20 cellular contexts compared by ENCODE assay signal in the genomic region with DNA sequence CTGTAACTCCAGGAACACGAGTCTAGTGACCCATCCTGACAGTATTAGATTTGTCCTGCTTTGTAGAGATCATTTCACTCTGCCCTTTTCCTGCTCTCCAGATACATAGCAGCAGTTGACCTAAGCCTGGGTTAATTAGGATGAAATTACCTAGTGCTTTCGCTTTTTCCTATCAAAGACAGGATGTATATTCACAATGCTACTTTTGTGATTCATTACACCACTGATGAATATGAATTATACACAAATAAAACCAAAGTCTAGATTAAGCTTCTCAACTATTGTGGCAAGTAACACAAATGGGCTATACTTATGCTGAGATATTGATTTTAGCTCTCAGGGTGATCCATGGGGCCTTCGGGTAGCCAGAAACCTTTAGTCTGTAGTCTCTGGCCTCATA. TPM values are rescaled to one million over a fixed set of nuclear protein-coding genes. Genes with fewer than 3 reads are reported as not detected.
"Had no signal": no experiment of that assay in that cellular context is flagged by ENCODE, and none has a peak within 500 bp of the region (broad histone marks: within the 10 kb centered on the region; RNA-seq: fewer than 3 reads in every experiment).

No MANE protein-coding gene starts in this region.

- H3K36me3 ChIP-seq: adrenal gland, colonic mucosa, gastrocnemius medialis, left lung, pancreas, right lobe of liver, transverse colon had no signal

- H3K36me3 Mint-ChIP-seq: natural killer cell treated with Interleukin-12 subunit alpha and Interleukin-12 subunit beta and Interleukin-15 and Interleukin-18, amount 100 ng/mL, for 72 hours had no signal

- H3K4me1 ChIP-seq: colonic mucosa, left lung, pancreas, right lobe of liver, SJSA1, transverse colon had no signal

- ATAC-seq: gastrocnemius medialis, left lung, pancreas, right lobe of liver had no signal

- DNase-seq: activated CD8-positive, alpha-beta memory T cell treated with anti-CD3 and anti-CD28 coated beads, Interleukin-2, amount 50 U/mL, for 4 hours; adrenal gland; colonic mucosa; esophagus squamous epithelium; gastrocnemius medialis; hippocampal formation; kidney glomerular epithelial cell; left lung; midbrain; pancreas; right lobe of liver; stimulated activated CD4-positive, alpha-beta T cell treated with anti-CD3 and anti-CD28 coated beads, Interleukin-1b, Interleukin-23, amount 100 ng/mL, for 48 hours; T-helper 9 cell; transverse colon had no signal

- H3K9me3 ChIP-seq: adrenal gland, colonic mucosa, esophagus squamous epithelium, gastrocnemius medialis, left lung, neutrophil, pancreas, right lobe of liver, SJSA1, transverse colon had no signal

- H3K4me3 ChIP-seq: adrenal gland, colonic mucosa, esophagus squamous epithelium, gastrocnemius medialis, left lung, lung, pancreas, right lobe of liver, SJSA1, skin epidermis, transverse colon had no signal

- H3K4me3 Mint-ChIP-seq: activated T-helper 1 cell treated with anti-CD3 and anti-CD28 coated beads, Interleukin-12 subunit alpha, Interleukin-12 subunit beta, Interleukin-2, Interleukin-4 antibody, amounts not matched to agents 30 ng/mL and 10 ng/mL and 1 ng/mL, durations not matched to agents 14 hours and 24 hours and 36 hours; natural killer cell treated with Interleukin-12 subunit alpha and Interleukin-12 subunit beta and Interleukin-15 and Interleukin-18, amount 100 ng/mL, for 72 hours had no signal

- H3K9me3 Mint-ChIP-seq: activated T-helper 1 cell treated with anti-CD3 and anti-CD28 coated beads, Interleukin-12 subunit alpha, Interleukin-12 subunit beta, Interleukin-2, Interleukin-4 antibody, amounts not matched to agents 30 ng/mL and 10 ng/mL and 1 ng/mL, durations not matched to agents 14 hours and 24 hours and 36 hours; natural killer cell treated with Interleukin-12 subunit alpha and Interleukin-12 subunit beta and Interleukin-15 and Interleukin-18, amount 100 ng/mL, for 72 hours had no signal

- H3K27ac ChIP-seq: adrenal gland, colonic mucosa, esophagus squamous epithelium, gastrocnemius medialis, left lung, neutrophil, pancreas, right lobe of liver, SJSA1, skin epidermis, transverse colon had no signal

- H3K27me3 ChIP-seq: adrenal gland, colonic mucosa, esophagus squamous epithelium, gastrocnemius medialis, left lung, neutrophil, pancreas, right lobe of liver, SJSA1, transverse colon had no signal

- H3K27me3 Mint-ChIP-seq: natural killer cell treated with Interleukin-12 subunit alpha and Interleukin-12 subunit beta and Interleukin-15 and Interleukin-18, amount 100 ng/mL, for 72 hours had no signal

- H3K27ac Mint-ChIP-seq: activated T-helper 1 cell treated with anti-CD3 and anti-CD28 coated beads, Interleukin-12 subunit alpha, Interleukin-12 subunit beta, Interleukin-2, Interleukin-4 antibody, amounts not matched to agents 30 ng/mL and 10 ng/mL and 1 ng/mL, durations not matched to agents 14 hours and 24 hours and 36 hours; natural killer cell treated with Interleukin-12 subunit alpha and Interleukin-12 subunit beta and Interleukin-15 and Interleukin-18, amount 100 ng/mL, for 72 hours had no signal

RNA-seq across cellular contexts. Expression of a gene that starts 45.5 kb away (rescaled TPM):
- total RNA-seq: SJSA1 had no signal
